Comparison of ENCODE assay signal across 20 cellular contexts in genomic region chr16:75478480-75479345, GRCh38. TPM values are rescaled to one million over a fixed set of nuclear protein-coding genes. Genes with fewer than 3 reads are reported as not detected.
"Had no signal": no experiment of that assay in that cellular context is flagged by ENCODE, and none has a peak within 500 bp of the region (broad histone marks: within the 10 kb centered on the region; RNA-seq: fewer than 3 reads in every experiment).

No MANE protein-coding gene starts in this region.

- DNase-seq: activated B cell treated with CpG ODN at 0.5 μM for 24 hours; activated CD4-positive, alpha-beta memory T cell treated with anti-CD3 and anti-CD28 coated beads for 36 hours; activated CD4-positive, alpha-beta T cell treated with anti-CD3 and anti-CD28 coated beads, Interleukin-2, amount 10 ng/mL, durations not matched to agents 7 days and 5 days; activated CD8-positive, alpha-beta memory T cell treated with anti-CD3 and anti-CD28 coated beads for 24 hours; activated effector memory CD4-positive, alpha-beta T cell treated with anti-CD3 and anti-CD28 coated beads, Interleukin-2, amount 50 U/mL, for 16 hours; activated naive CD4-positive, alpha-beta T cell treated with Interleukin-2 at 50 U/mL for 16 hours; activated naive CD8-positive, alpha-beta T cell treated with anti-CD3 and anti-CD28 coated beads, Interleukin-2, amount 50 U/mL, for 24 hours; activated T-cell treated with anti-CD3 and anti-CD28 coated beads, Interleukin-2, amount 50 U/mL, for 4 hours; Karpas-422; MM.1S; NCI-H1436; NCI-H1694 treated with DMSO at 0.1 percent for 48 hours; NCI-H2029 treated with DMSO at 0.1 percent for 48 hours; NCI-H510A treated with DMSO at 0.1 percent for 48 hours; NK-92 treated with Interleukin-12 subunit alpha and Interleukin-12 subunit beta, amount 100 ng/mL, for 24 hours; PC-9; T-cell; T-helper 2 cell; T1000 had no signal

- H3K9me3 Mint-ChIP-seq: activated B cell treated with CpG ODN at 0.5 μM for 24 hours; activated CD4-positive, alpha-beta memory T cell treated with anti-CD3 and anti-CD28 coated beads for 36 hours; activated CD4-positive, alpha-beta T cell treated with anti-CD3 and anti-CD28 coated beads, Interleukin-2, amount 10 ng/mL, durations not matched to agents 7 days and 5 days; activated naive CD4-positive, alpha-beta T cell treated with anti-CD3 and anti-CD28 coated beads, Interleukin-2, amount 50 U/mL, for 72 hours; activated naive CD8-positive, alpha-beta T cell treated with anti-CD3 and anti-CD28 coated beads, Interleukin-2, amount 50 U/mL, for 24 hours; activated T-cell treated with anti-CD3 and anti-CD28 coated beads, Interleukin-2, amount 50 U/mL, for 4 hours; T-cell had no signal

- H3K4me3 Mint-ChIP-seq: activated B cell treated with CpG ODN at 0.5 μM for 24 hours; activated CD4-positive, alpha-beta memory T cell treated with anti-CD3 and anti-CD28 coated beads for 36 hours; activated CD4-positive, alpha-beta T cell treated with anti-CD3 and anti-CD28 coated beads, Interleukin-2, amount 10 ng/mL, durations not matched to agents 7 days and 5 days; activated naive CD8-positive, alpha-beta T cell treated with anti-CD3 and anti-CD28 coated beads, Interleukin-2, amount 50 U/mL, for 24 hours; activated T-cell treated with anti-CD3 and anti-CD28 coated beads, Interleukin-2, amount 50 U/mL, for 4 hours; T-cell had no signal

- H3K4me2 ChIP-seq: PC-9 had no signal

- H3K36me3 Mint-ChIP-seq: activated CD4-positive, alpha-beta memory T cell treated with anti-CD3 and anti-CD28 coated beads for 36 hours; activated naive CD4-positive, alpha-beta T cell treated with anti-CD3 and anti-CD28 coated beads, Interleukin-2, amount 50 U/mL, for 72 hours; T-cell had no signal

- H3K27ac ChIP-seq: PC-9 had no signal

- H3K4me1 Mint-ChIP-seq: activated B cell treated with CpG ODN at 0.5 μM for 24 hours; activated naive CD8-positive, alpha-beta T cell treated with anti-CD3 and anti-CD28 coated beads, Interleukin-2, amount 50 U/mL, for 24 hours; T-cell had no signal

- H2AFZ ChIP-seq: PC-9 had no signal

- H3K27ac Mint-ChIP-seq: activated B cell treated with CpG ODN at 0.5 μM for 24 hours; activated CD4-positive, alpha-beta memory T cell treated with anti-CD3 and anti-CD28 coated beads for 36 hours; activated CD4-positive, alpha-beta T cell treated with anti-CD3 and anti-CD28 coated beads, Interleukin-2, amount 10 ng/mL, durations not matched to agents 7 days and 5 days; activated naive CD4-positive, alpha-beta T cell treated with anti-CD3 and anti-CD28 coated beads, Interleukin-2, amount 50 U/mL, for 72 hours; activated naive CD8-positive, alpha-beta T cell treated with anti-CD3 and anti-CD28 coated beads, Interleukin-2, amount 50 U/mL, for 24 hours; T-cell had no signal

- H3K4me3 ChIP-seq: PC-9 had no signal

- ATAC-seq: activated naive CD4-positive, alpha-beta T cell treated with anti-CD3 and anti-CD28 coated beads, Interleukin-2, amount 50 U/mL, for 72 hours; activated naive CD8-positive, alpha-beta T cell treated with anti-CD3 and anti-CD28 coated beads, Interleukin-2, amount 50 U/mL, for 24 hours; activated T-cell treated with anti-CD3 and anti-CD28 coated beads, Interleukin-2, amount 50 U/mL, for 4 hours; T-cell had no signal

- H3K27me3 Mint-ChIP-seq: activated B cell treated with CpG ODN at 0.5 μM for 24 hours had no signal

RNA-seq across cellular contexts. Expression of gene CHST6, which starts 16.5 kb away (rescaled TPM):
- total RNA-seq: activated CD4-positive, alpha-beta memory T cell treated with anti-CD3 and anti-CD28 coated beads for 36 hours; activated CD4-positive, alpha-beta T cell treated with anti-CD3 and anti-CD28 coated beads, Interleukin-2, amount 10 ng/mL, durations not matched to agents 7 days and 5 days; activated naive CD4-positive, alpha-beta T cell treated with anti-CD3 and anti-CD28 coated beads, Interleukin-2, amount 50 U/mL, for 72 hours; activated T-cell treated with anti-CD3 and anti-CD28 coated beads, Interleukin-2, amount 50 U/mL, for 4 hours had no signal
